In genomic region chr3:6807967-6808588, GRCh38 we compare ENCODE assay signal across 22 cellular contexts. TPM values are rescaled to one million over a fixed set of nuclear protein-coding genes. Genes with fewer than 3 reads are reported as not detected.
A peak's percentile ranks its signal among the peaks of the same experiment; 100 is the strongest.
DNase-seq lines count a peak whose midpoint lies in the region; ATAC-seq, FAIRE-seq and TF ChIP-seq lines count a peak whose summit lies in the region.
"Had no signal": no experiment of that assay in that cellular context is flagged by ENCODE, and none has a peak within 500 bp of the region (broad histone marks: within the 10 kb centered on the region; RNA-seq: fewer than 3 reads in every experiment).

No MANE protein-coding gene starts in this region.

- H3K4me3 Mint-ChIP-seq in astrocyte (ENCODE audit: unreplicated experiment), result no peak overlapping the region
- H3K4me3 Mint-ChIP-seq: naive thymus-derived CD8-positive, alpha-beta T cell had no signal

- H3K27me3 Mint-ChIP-seq in astrocyte (ENCODE audit: low read depth, unreplicated experiment), result no peaks in the 10 kb centered on the region
- H3K27me3 Mint-ChIP-seq: naive thymus-derived CD8-positive, alpha-beta T cell had no signal

- H4K20me1 ChIP-seq in astrocyte (ENCODE audit: insufficient read depth, low read length), result no peaks in the 10 kb centered on the region

- H3K79me2 ChIP-seq in astrocyte (ENCODE audit: insufficient read depth, low read length), result no peaks in the 10 kb centered on the region

- H3K9me3 ChIP-seq in MG63 (no peaks in the 10 kb centered on the region), astrocyte (ENCODE audit: insufficient read depth, low read depth, low read length) (no peaks in the 10 kb centered on the region), colonic mucosa (no peaks in the 10 kb centered on the region)
- H3K9me3 ChIP-seq: psoas muscle, spleen, thoracic aorta had no signal

- H3K4me3 ChIP-seq in MG63 (no peak overlapping the region), astrocyte (ENCODE audit: insufficient read depth, low read depth, low read length) (peak overlapping the region; percentile 27), colonic mucosa (no peak overlapping the region)
- H3K4me3 ChIP-seq: lung, psoas muscle, SK-N-MC, spleen, thoracic aorta had no signal

- H3K36me3 ChIP-seq in MG63, result no peaks in the 10 kb centered on the region
- H3K36me3 ChIP-seq in astrocyte (ENCODE audit: insufficient read depth, low read length), result no peaks in the 10 kb centered on the region
- H3K36me3 ChIP-seq in colonic mucosa, result no peaks in the 10 kb centered on the region
- H3K36me3 ChIP-seq: spleen, thoracic aorta had no signal

- H3K36me3 Mint-ChIP-seq in astrocyte (ENCODE audit: low read depth, unreplicated experiment), result no peaks in the 10 kb centered on the region
- H3K36me3 Mint-ChIP-seq: naive thymus-derived CD8-positive, alpha-beta T cell had no signal

- peaks cover 5% of the 10 kb centered on the region for H3K4me1 Mint-ChIP-seq in astrocyte (ENCODE audit: low read depth, unreplicated experiment)
- H3K4me1 Mint-ChIP-seq: naive thymus-derived CD8-positive, alpha-beta T cell had no signal

- H3K27ac Mint-ChIP-seq in astrocyte (ENCODE audit: unreplicated experiment), result peak overlapping the region; percentile 13
- H3K27ac Mint-ChIP-seq: naive thymus-derived CD8-positive, alpha-beta T cell had no signal

- no peak overlapping the region for H2AFZ ChIP-seq in astrocyte (ENCODE audit: low read depth, low read length)

- H3K9me3 Mint-ChIP-seq in astrocyte (ENCODE audit: unreplicated experiment), result no peaks in the 10 kb centered on the region

- intact Hi-C loops in colonic mucosa (cut with DNase I), result loop anchor here (10.0 kb wide), 1 partner anchor 603 kb away; no protein-coding TSS in a partner anchor

- peak overlapping the region; percentile 38 for H3K9ac ChIP-seq in astrocyte (ENCODE audit: low read length)
- no peak overlapping the region for H3K9ac ChIP-seq in colonic mucosa (ENCODE audit: low read depth in 2 of 2, low read length in 2 of 2)

- no peak for ATAC-seq in GM21515 (IDR thresholded peaks at IDR 0.05; ENCODE audit: unreplicated experiment)
- ATAC-seq: naive thymus-derived CD8-positive, alpha-beta T cell; psoas muscle had no signal

- TF ChIP-seq CTCF in astrocyte (IDR thresholded peaks at IDR 0.05; ENCODE audit: insufficient read depth, low read depth, low read length), result no peak
- TF ChIP-seq CTCF in colonic mucosa (IDR thresholded peaks at IDR 0.05), result no peak

- H3K27me3 ChIP-seq in MG63 (no peaks in the 10 kb centered on the region), astrocyte (ENCODE audit: insufficient read depth, low read length) (no peaks in the 10 kb centered on the region), colonic mucosa (no peaks in the 10 kb centered on the region)
- H3K27me3 ChIP-seq: spleen had no signal

- FAIRE-seq in astrocyte (lab: Jason Lieb, UNC), result no peak

- H3K4me2 ChIP-seq in astrocyte (ENCODE audit: low read length), result peak overlapping the region; percentile 76

- H3K27ac ChIP-seq in astrocyte (ENCODE audit: low read depth, low read length) (peak overlapping the region; percentile 70), substantia nigra (ENCODE audit: low read depth, low read length, poor library complexity, severe bottlenecking) (no peak overlapping the region), colonic mucosa (no peak overlapping the region)
- H3K27ac ChIP-seq: psoas muscle, SK-N-MC, spleen, thoracic aorta had no signal

- H3K4me1 ChIP-seq in astrocyte (ENCODE audit: insufficient read depth, low read length) (peaks cover 30% of the 10 kb centered on the region), colonic mucosa (no peaks in the 10 kb centered on the region)
- H3K4me1 ChIP-seq: psoas muscle, spleen had no signal

- peak; percentile 15 for DNase-seq in DMS153 treated with DMSO at 0.1 percent for 48 hours (lab: John Stamatoyannopoulos, UW; ENCODE audit: unreplicated experiment)
- DNase-seq in MG63, result peak; percentile 1
- DNase-seq in astrocyte (ENCODE audit: low read depth), result peak; percentile 94
- peak; percentile 6 for DNase-seq in iris pigment epithelial cell (ENCODE audit: low read depth)
- no peak for DNase-seq in substantia nigra (lab: John Stamatoyannopoulos, UW)
- DNase-seq in iPS-NIHi7 (ENCODE audit: extremely low spot score), result no peak
- DNase-seq in colonic mucosa, result no peak
- DNase-seq: activated CD4-positive, alpha-beta T cell treated with anti-CD3 and anti-CD28 coated beads for 1 hour; activated effector memory CD4-positive, alpha-beta T cell treated with anti-CD3 and anti-CD28 coated beads, Interleukin-2, amount 50 U/mL, for 16 hours; amygdala; KBM-7; naive thymus-derived CD8-positive, alpha-beta T cell; NCI-H1092 treated with DMSO at 0.1 percent for 48 hours; NCI-H446 treated with DMSO at 0.1 percent for 48 hours; psoas muscle; spleen; T-helper 9 cell had no signal

RNA-seq across cellular contexts. Expression of gene GRM7, which starts 52.8 kb away (rescaled TPM):
- total RNA-seq in MG63 (2014; rRNA removed; shearing (Covaris generic); ENCODE audit: low replicate concordance), result not detected in 2 replicates
- not detected in 2 replicates for total RNA-seq in astrocyte
- under 1 TPM; 0.15 to 0.66 TPM for total RNA-seq in colonic mucosa
- total RNA-seq: chondrocyte; naive thymus-derived CD8-positive, alpha-beta T cell; psoas muscle had no signal

Comparison
In these comparisons a context has a peak if more than half of its experiments do, and no peak if none do; other contexts are left out.
1. DNase-seq: peak in DMS153 treated with DMSO at 0.1 percent for 48 hours (single experiment), MG63 (single experiment), astrocyte (single experiment) and iris pigment epithelial cell (single experiment); none in substantia nigra (0 of 49), iPS-NIHi7 (single experiment) and colonic mucosa (single experiment).